Comparison of ENCODE assay signal across 7 cellular contexts in genomic region chr5:8769631-8770030, GRCh38.
"Had no signal": no experiment of that assay in that cellular context is flagged by ENCODE, and none has a peak within 500 bp of the region (broad histone marks: within the 10 kb centered on the region; RNA-seq: fewer than 3 reads in every experiment).

No MANE protein-coding gene starts in this region.

- FAIRE-seq: HepG2, K562 had no signal

- ATAC-seq: HepG2, K562 had no signal

- H3K27ac ChIP-seq: HL-60 had no signal

- H3K27me3 Mint-ChIP-seq: IgD-negative memory B cell had no signal

- H3K4me3 ChIP-seq: K562 had no signal

- H3K36me3 Mint-ChIP-seq: IgD-negative memory B cell had no signal

- H3K27ac Mint-ChIP-seq: IgD-negative memory B cell had no signal

- H3K4me1 Mint-ChIP-seq: IgD-negative memory B cell had no signal

- DNase-seq: IMR-90, KBM-7, KG1 had no signal

- H3K4me3 Mint-ChIP-seq: IgD-negative memory B cell had no signal
